In genomic region chr5:1129725-1130082, GRCh38 we compare ENCODE assay signal across 20 cellular contexts. TPM values are rescaled to one million over a fixed set of nuclear protein-coding genes. Genes with fewer than 3 reads are reported as not detected.
DNase-seq lines count a peak whose midpoint lies in the region; ATAC-seq, FAIRE-seq and TF ChIP-seq lines count a peak whose summit lies in the region.
"Had no signal": no experiment of that assay in that cellular context is flagged by ENCODE, and none has a peak within 500 bp of the region (broad histone marks: within the 10 kb centered on the region; RNA-seq: fewer than 3 reads in every experiment).

No MANE protein-coding gene starts in this region.

- intact Hi-C loops in Panc1 (cut with micrococcal nuclease; ENCODE audit: unreplicated experiment) (no loop called here), kidney (cut with DNase I) (no loop called here), thyroid gland (cut with DNase I) (no loop called here)

- CTCF ChIA-PET in Panc1 (lab: Charles Lee), result interaction anchor here (0.6 kb wide), 1 partner anchor 39 kb away, joined by 3 read pairs; no protein-coding TSS in a partner anchor

- DNase-seq in Panc1 (ENCODE audit: low read depth, low spot score), result no peak
- DNase-seq in kidney, result peak; percentile 88
- peak; percentile 82 to 83 for DNase-seq in thyroid gland
- no peak for DNase-seq in COR-L47 (lab: John Stamatoyannopoulos, UW)
- DNase-seq in T-helper 17 cell, result no peak
- no peak for DNase-seq in central memory CD4-positive, alpha-beta T cell
- DNase-seq: activated CD4-positive, alpha-beta memory T cell treated with anti-CD3 and anti-CD28 coated beads for 36 hours; activated naive CD8-positive, alpha-beta T cell treated with anti-CD3 and anti-CD28 coated beads, Interleukin-2, amount 50 U/mL, for 24 hours; activated T-cell treated with anti-CD3 and anti-CD28 coated beads, Interleukin-2, amount 50 U/mL, for 72 hours; CD4-positive, CD25-positive, alpha-beta regulatory T cell; effector CD4-positive, alpha-beta T cell; EL; GOT3; heart right ventricle; islet precursor cell; ovary; stimulated activated CD4-positive, alpha-beta T cell treated with anti-CD3 and anti-CD28 coated beads, Interleukin-4, amount 100 ng/mL, for 24 hours; stimulated activated CD8-positive, alpha-beta memory T cell treated with anti-CD3 and anti-CD28 coated beads, Interleukin-4, amount 100 ng/mL, for 48 hours; testis had no signal

- H3K4me3 ChIP-seq in Panc1 (ENCODE audit: low read depth in 2 of 2, low read length in 2 of 2) (no peak overlapping the region), kidney (ENCODE audit: low read length in 2 of 2) (no peak overlapping the region), thyroid gland (replicated peaks in 1 of 3) (no peak overlapping the region)
- H3K4me3 ChIP-seq: heart right ventricle, ovary, testis had no signal

- TF ChIP-seq CTCF in Panc1 (IDR thresholded peaks at IDR 0.05) (no peak), kidney (IDR thresholded peaks at IDR 0.05; ENCODE audit: borderline replicate concordance, extremely low read depth, insufficient read depth) (no peak), thyroid gland (IDR thresholded peaks at IDR 0.05) (no peak)

- H3K36me3 Mint-ChIP-seq in T-helper 17 cell (ENCODE audit: low read depth), result no peaks in the 10 kb centered on the region
- H3K36me3 Mint-ChIP-seq: activated CD4-positive, alpha-beta memory T cell treated with anti-CD3 and anti-CD28 coated beads for 36 hours; CD4-positive, CD25-positive, alpha-beta regulatory T cell had no signal

- peak; percentile 1; the same call in 1 of the 2 replicates for TF ChIP-seq RAD21 in Ishikawa (IDR thresholded peaks at IDR 0.05; ENCODE audit: low read depth)

- BruUV-seq in Panc1 (replicated peaks; lab: Mats Ljungman, UMichigan), result no TSS peak

- in situ Hi-C loops in Panc1 (cut with HindIII; ENCODE audit: low pct_unique_long_range_greater_than_20kb, low sequenced_read_pairs), result no loop called here

- ATAC-seq in Panc1 (no peak), T-helper 17 cell (no peak)
- ATAC-seq: activated naive CD8-positive, alpha-beta T cell treated with anti-CD3 and anti-CD28 coated beads, Interleukin-2, amount 50 U/mL, for 24 hours; activated T-cell treated with anti-CD3 and anti-CD28 coated beads, Interleukin-2, amount 50 U/mL, for 72 hours had no signal

- no peaks in the 10 kb centered on the region for H3K27me3 ChIP-seq in Panc1 (ENCODE audit: control insufficient read depth, insufficient read depth, low read length)
- no peaks in the 10 kb centered on the region for H3K27me3 ChIP-seq in thyroid gland
- H3K27me3 ChIP-seq: heart right ventricle, ovary, testis had no signal

- H3K9me3 ChIP-seq in Panc1 (ENCODE audit: control insufficient read depth, insufficient read depth, low read depth, low read length) (no peaks in the 10 kb centered on the region), kidney (ENCODE audit: control insufficient read depth in 1 of 2, low read length in 2 of 2) (no peaks in the 10 kb centered on the region), thyroid gland (no peaks in the 10 kb centered on the region), T-helper 17 cell (ENCODE audit: control insufficient read depth, low read length, poor library complexity, severe bottlenecking) (no peaks in the 10 kb centered on the region)
- H3K9me3 ChIP-seq: heart right ventricle, ovary, testis had no signal

- POLR2A ChIA-PET in Panc1 (lab: Charles Lee), result no interaction called here

- peak; percentile 62; the same call in 1 of the 2 replicates for TF ChIP-seq EP300 in Ishikawa (IDR thresholded peaks at IDR 0.05; ENCODE audit: borderline replicate concordance)

- no peak overlapping the region for H3K9ac ChIP-seq in kidney (ENCODE audit: low read length in 2 of 2)

- 26 to 30% methylated on average over 10 of the region's 10 CpGs for WGBS in thyroid gland, 2 donors

- H3K36me3 ChIP-seq in Panc1 (ENCODE audit: control insufficient read depth, insufficient read depth, low read length), result no peaks in the 10 kb centered on the region
- H3K36me3 ChIP-seq in kidney (ENCODE audit: control insufficient read depth in 1 of 2, insufficient read depth in 2 of 2, low read length in 2 of 2), result no peaks in the 10 kb centered on the region
- H3K36me3 ChIP-seq in thyroid gland, result no peaks in the 10 kb centered on the region
- H3K36me3 ChIP-seq: heart right ventricle, ovary had no signal

- H3K27ac ChIP-seq in Panc1 (ENCODE audit: low read length) (peak overlapping the region; percentile 75), kidney (ENCODE audit: low read depth in 2 of 2, low read length in 2 of 2) (peak overlapping the region in 1 of 2 donors; percentile 20), thyroid gland (peak overlapping the region; percentile 73 to 86 (median 77))
- H3K27ac ChIP-seq: ovary, testis had no signal

- peaks cover 4% of the 10 kb centered on the region for H3K4me1 Mint-ChIP-seq in T-helper 17 cell
- H3K4me1 Mint-ChIP-seq: activated naive CD8-positive, alpha-beta T cell treated with anti-CD3 and anti-CD28 coated beads, Interleukin-2, amount 50 U/mL, for 24 hours; CD4-positive, CD25-positive, alpha-beta regulatory T cell had no signal

- no peak overlapping the region for H3K4me3 Mint-ChIP-seq in T-helper 17 cell
- H3K4me3 Mint-ChIP-seq: activated CD4-positive, alpha-beta memory T cell treated with anti-CD3 and anti-CD28 coated beads for 36 hours; activated naive CD8-positive, alpha-beta T cell treated with anti-CD3 and anti-CD28 coated beads, Interleukin-2, amount 50 U/mL, for 24 hours; activated T-cell treated with anti-CD3 and anti-CD28 coated beads, Interleukin-2, amount 50 U/mL, for 72 hours; CD4-positive, CD25-positive, alpha-beta regulatory T cell had no signal

- H3K27ac Mint-ChIP-seq in T-helper 17 cell, result no peak overlapping the region
- H3K27ac Mint-ChIP-seq: activated CD4-positive, alpha-beta memory T cell treated with anti-CD3 and anti-CD28 coated beads for 36 hours; activated naive CD8-positive, alpha-beta T cell treated with anti-CD3 and anti-CD28 coated beads, Interleukin-2, amount 50 U/mL, for 24 hours; activated T-cell treated with anti-CD3 and anti-CD28 coated beads, Interleukin-2, amount 50 U/mL, for 72 hours; CD4-positive, CD25-positive, alpha-beta regulatory T cell had no signal

- TF ChIP-seq POLR2A in thyroid gland (IDR thresholded peaks at IDR 0.05), result no peak

- FAIRE-seq in kidney (lab: Jason Lieb, UNC), result no peak

- H3K4me1 ChIP-seq in Panc1 (ENCODE audit: control insufficient read depth, insufficient read depth, low read length) (peaks cover 52% of the 10 kb centered on the region), kidney (ENCODE audit: control insufficient read depth in 1 of 2, insufficient read depth in 1 of 2, low read depth in 1 of 2, low read length in 2 of 2) (peaks cover 0 to 9% of the 10 kb centered on the region in 2 donors), thyroid gland (peaks cover 26 to 38% of the 10 kb centered on the region in 2 donors)

- peaks cover 8% of the 10 kb centered on the region for H3K27me3 Mint-ChIP-seq in T-helper 17 cell
- H3K27me3 Mint-ChIP-seq: activated naive CD8-positive, alpha-beta T cell treated with anti-CD3 and anti-CD28 coated beads, Interleukin-2, amount 50 U/mL, for 24 hours had no signal

TF ChIP-seq in Ishikawa, 13 proteins besides CTCF, POLR2A, EP300 and RAD21 (continues in another document):
- TF ChIP-seq REST (IDR thresholded peaks at IDR 0.05; ENCODE audit: low read depth), result no peak
- peak; percentile 77 for TF ChIP-seq USF1 (IDR thresholded peaks at IDR 0.05)
- TF ChIP-seq YY1 (IDR thresholded peaks at IDR 0.05; ENCODE audit: low read depth), result no peak
- TF ChIP-seq ZBTB7A (IDR thresholded peaks at IDR 0.05; ENCODE audit: low read depth), result no peak
- TF ChIP-seq MAX (IDR thresholded peaks at IDR 0.05), result peak; percentile 47; the same call in 1 of the 2 replicates
- peak; percentile 46; the same call in 1 of the 2 replicates for TF ChIP-seq FOXM1 (IDR thresholded peaks at IDR 0.05; ENCODE audit: borderline replicate concordance, low read depth)
- TF ChIP-seq TEAD4 (IDR thresholded peaks at IDR 0.05), result peak; percentile 55
- TF ChIP-seq CREB1 (IDR thresholded peaks at IDR 0.05; ENCODE audit: low read depth), result 0 out of 2 replicates have a peak, but pooled peaks have one; percentile 31

RNA-seq across cellular contexts. Expression of gene SLC12A7, which starts 17.8 kb away (rescaled TPM):
- 297 TPM for total RNA-seq in Panc1 (2021; ENCODE audit: unreplicated experiment)
- polyA plus RNA-seq in Panc1 (2012; ENCODE audit: insufficient read length), result 468 TPM
- 92.9 TPM for total RNA-seq in kidney
- polyA plus RNA-seq in kidney (ENCODE audit: insufficient read depth, low read depth, low replicate concordance), result 28.2 TPM
- total RNA-seq in thyroid gland, result 10 to 100 TPM; 26.1 to 41.6 (median 29.1) TPM
- 10 to 100 TPM; 36.6 to 88.0 TPM for total RNA-seq in T-helper 17 cell

Comparison
In these comparisons a context has a peak if more than half of its experiments do, and no peak if none do; other contexts are left out.
1. DNase-seq: peak in kidney (single experiment) and thyroid gland (2 of 2); none in Panc1 (single experiment), COR-L47 (single experiment), T-helper 17 cell (0 of 3) and central memory CD4-positive, alpha-beta T cell (single experiment).